6 cellular contexts compared by ENCODE assay signal in the genomic region with DNA sequence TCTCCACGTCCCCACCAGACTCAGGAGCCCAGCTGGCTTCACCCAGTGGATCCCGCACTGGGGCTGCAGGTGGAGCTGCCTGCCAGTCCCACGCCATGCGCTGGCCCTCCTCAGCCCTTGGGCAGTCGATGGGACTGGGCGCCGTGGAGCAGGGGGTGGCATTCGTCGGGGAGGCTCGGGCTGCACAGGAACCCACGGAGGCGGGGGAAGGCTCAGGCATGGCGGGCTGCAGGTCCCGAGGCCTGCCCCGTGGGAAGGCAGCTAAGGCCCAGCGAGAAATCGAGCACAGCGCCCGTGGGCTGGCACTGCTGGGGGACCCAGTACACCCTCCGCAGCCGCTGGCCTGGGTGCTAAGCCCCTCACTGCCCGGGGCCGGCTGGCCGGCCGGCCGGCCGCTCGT. TPM values are rescaled to one million over a fixed set of nuclear protein-coding genes. Genes with fewer than 3 reads are reported as not detected.
DNase-seq lines count a peak whose midpoint lies in the region; ATAC-seq, FAIRE-seq and TF ChIP-seq lines count a peak whose summit lies in the region.
"Not testable (repeated sequence)": the region's sequence is repeated elsewhere in the genome, so short reads cannot be mapped to it uniquely, and the experiment has no call there.
"Had no signal": no experiment of that assay in that cellular context is flagged by ENCODE, and none has a peak within 500 bp of the region (broad histone marks: within the 10 kb centered on the region; RNA-seq: fewer than 3 reads in every experiment).

No MANE protein-coding gene starts in this region.

- H3K27ac Mint-ChIP-seq in CD14-positive monocyte: peak overlapping the region; percentile 37 to 97 (median 86)

- H3K4me3 ChIP-seq in kidney (ENCODE audit: low read length in 2 of 2); lower lobe of right lung; spleen: not testable (repeated sequence)

- H3K27me3 ChIP-seq in lower lobe of right lung (ENCODE audit: low read depth); spleen (replicated peaks in 1 of 7): not testable (repeated sequence)

- intact Hi-C loops in CD14-positive monocyte (cut with micrococcal nuclease); kidney (cut with DNase I); lower lobe of right lung (cut with DNase I); spleen (cut with DNase I; ENCODE audit: low total_unique reads): not testable (repeated sequence)

- ATAC-seq in lower lobe of right lung: not testable (repeated sequence)

- not testable (repeated sequence) for H3K27ac ChIP-seq in kidney (ENCODE audit: low read depth in 2 of 2, low read length in 2 of 2)
- H3K27ac ChIP-seq in lower lobe of right lung (peak overlapping the region; percentile 36), spleen (peak overlapping the region in 4 of 8 donors; percentile 78 to 92 (median 90))

- H3K36me3 ChIP-seq in kidney (ENCODE audit: control insufficient read depth in 1 of 2, insufficient read depth in 2 of 2, low read length in 2 of 2); lower lobe of right lung; spleen: not testable (repeated sequence)

- peaks cover 0 to 11% (median 0%) of the 10 kb centered on the region in 3 donors for H3K27me3 Mint-ChIP-seq in CD14-positive monocyte (ENCODE audit: low read depth in 3 of 3)

- 92 to 100% (median 96%) methylated on average over 6 to 28 of the region's 28 CpGs for WGBS in spleen, 5 donors

- H3K9me3 ChIP-seq in kidney (ENCODE audit: control insufficient read depth in 1 of 2, low read length in 2 of 2); lower lobe of right lung; spleen: not testable (repeated sequence)

- not testable (repeated sequence) for TF ChIP-seq POLR2A in spleen (IDR thresholded peaks at IDR 0.05)

- peaks cover 56% of the 10 kb centered on the region for H3K4me1 Mint-ChIP-seq in CD14-positive monocyte

- H3K9ac ChIP-seq in kidney (ENCODE audit: low read length in 2 of 2): not testable (repeated sequence)

- TF ChIP-seq CTCF in CD14-positive monocyte (IDR thresholded peaks at IDR 0.05); kidney (IDR thresholded peaks at IDR 0.05; ENCODE audit: borderline replicate concordance, extremely low read depth, insufficient read depth); lower lobe of right lung (IDR thresholded peaks at IDR 0.05); spleen (IDR thresholded peaks at IDR 0.05 in 8 of 11, conservative IDR thresholded peaks at IDR 0.05 in 3 of 11): not testable (repeated sequence)

- H3K4me3 Mint-ChIP-seq in CD14-positive monocyte: not testable (repeated sequence)

- peaks cover 0 to 14% (median 2%) of the 10 kb centered on the region in 7 donors for H3K9me3 Mint-ChIP-seq in CD14-positive monocyte

- not testable (repeated sequence) for H3K36me3 Mint-ChIP-seq in CD14-positive monocyte

- H3K4me1 ChIP-seq in kidney (ENCODE audit: control insufficient read depth in 1 of 2, insufficient read depth in 1 of 2, low read depth in 1 of 2, low read length in 2 of 2); lower lobe of right lung: not testable (repeated sequence)
- H3K4me1 ChIP-seq in spleen: peaks cover 0 to 33% (median 6%) of the 10 kb centered on the region in 6 donors

- DNase-seq in CD14-positive monocyte (ENCODE audit: low spot score); lower lobe of right lung: not testable (repeated sequence)
- DNase-seq in kidney: peak; percentile 54
- peak; percentile 72 for DNase-seq in spleen

- FAIRE-seq in kidney (lab: Jason Lieb, UNC): not testable (repeated sequence)

RNA-seq across cellular contexts. Expression of gene IL13RA1, which starts 10.6 kb away (rescaled TPM):
- polyA plus RNA-seq in CD14-positive monocyte: 10 to 100 TPM; 72.6 to 74.6 TPM
- 79.8 TPM for total RNA-seq in kidney
- polyA plus RNA-seq in kidney (ENCODE audit: insufficient read depth, low read depth, low replicate concordance): 26.5 TPM
- total RNA-seq in lower lobe of right lung: 84.0 TPM
- total RNA-seq in spleen: 10 to 100 TPM; 35.6 to 67.1 (median 48.3) TPM
- 10 to 100 TPM; 17.5 to 18.6 (median 18.5) TPM for polyA plus RNA-seq in spleen
- total RNA-seq: CD4-positive, CD25-positive, alpha-beta regulatory T cell had no signal
- polyA plus RNA-seq: CD8-positive, alpha-beta memory T cell had no signal
